In genomic region chr12:52279683-52280318, GRCh38 we compare ENCODE assay signal across 3 cellular contexts.
TF ChIP-seq lines count a peak whose summit lies in the region.

No MANE protein-coding gene starts in this region.

TF ChIP-seq in SK-N-SH, 30 proteins besides CTCF, POLR2A, EP300 and RAD21:
- no peak for TF ChIP-seq USF1 (IDR thresholded peaks at IDR 0.05; ENCODE audit: borderline replicate concordance, low read depth)

TF ChIP-seq in SK-N-SH treated with all-trans-retinoic acid at 6 μM for 48 hours, 23 proteins besides CTCF, POLR2A, EP300 and RAD21:
- no peak for TF ChIP-seq POU6F1 (CRISPR knock-in tag; IDR thresholded peaks at IDR 0.05; ENCODE audit: borderline replicate concordance, low read depth)
- no peak for TF ChIP-seq ZFP30 (CRISPR knock-in tag; IDR thresholded peaks at IDR 0.05)
- TF ChIP-seq PPARA (CRISPR knock-in tag; IDR thresholded peaks at IDR 0.05; ENCODE audit: borderline replicate concordance), result no peak
- TF ChIP-seq ISL1 (CRISPR knock-in tag; IDR thresholded peaks at IDR 0.05), result no peak
- TF ChIP-seq CSDC2 (CRISPR knock-in tag; IDR thresholded peaks at IDR 0.05), result no peak
- TF ChIP-seq CSRNP3 (CRISPR knock-in tag; IDR thresholded peaks at IDR 0.05), result no peak
- TF ChIP-seq TSHZ2 (CRISPR knock-in tag; IDR thresholded peaks at IDR 0.05), result no peak
- TF ChIP-seq RARB (CRISPR knock-in tag; IDR thresholded peaks at IDR 0.05), result no peak
- no peak for TF ChIP-seq ZNF70 (CRISPR knock-in tag; IDR thresholded peaks at IDR 0.05)
- TF ChIP-seq ZC3H10 (CRISPR knock-in tag; IDR thresholded peaks at IDR 0.05), result no peak
- no peak for TF ChIP-seq ZNF565 (CRISPR knock-in tag; conservative IDR thresholded peaks at IDR 0.05; ENCODE audit: low read depth)
- no peak for TF ChIP-seq BACH2 (CRISPR knock-in tag; IDR thresholded peaks at IDR 0.05; ENCODE audit: borderline replicate concordance)
- TF ChIP-seq CREB5 (CRISPR knock-in tag; IDR thresholded peaks at IDR 0.05; ENCODE audit: low read depth), result no peak
- TF ChIP-seq GLIS3 (CRISPR knock-in tag; IDR thresholded peaks at IDR 0.05), result no peak
- TF ChIP-seq OSR1 (CRISPR knock-in tag; IDR thresholded peaks at IDR 0.05), result no peak
- no peak for TF ChIP-seq ESRRG (CRISPR knock-in tag; IDR thresholded peaks at IDR 0.05)

TF ChIP-seq in GM12891, 5 proteins besides CTCF, POLR2A, EP300 and RAD21:
- TF ChIP-seq PAX5 (IDR thresholded peaks at IDR 0.05; ENCODE audit: insufficient read depth, low read length, severe bottlenecking) (no peak), POU2F2 (IDR thresholded peaks at IDR 0.05; ENCODE audit: low read depth, low read length) (no peak), TAF1 (IDR thresholded peaks at IDR 0.05; ENCODE audit: low read depth, low read length) (no peak), SPI1 (IDR thresholded peaks at IDR 0.05; ENCODE audit: low read depth, low read length) (no peak), POLR2AphosphoS5 (IDR thresholded peaks at IDR 0.05; ENCODE audit: low read depth, low read length) (no peak)
